29 cellular contexts compared by ENCODE assay signal in the genomic region with DNA sequence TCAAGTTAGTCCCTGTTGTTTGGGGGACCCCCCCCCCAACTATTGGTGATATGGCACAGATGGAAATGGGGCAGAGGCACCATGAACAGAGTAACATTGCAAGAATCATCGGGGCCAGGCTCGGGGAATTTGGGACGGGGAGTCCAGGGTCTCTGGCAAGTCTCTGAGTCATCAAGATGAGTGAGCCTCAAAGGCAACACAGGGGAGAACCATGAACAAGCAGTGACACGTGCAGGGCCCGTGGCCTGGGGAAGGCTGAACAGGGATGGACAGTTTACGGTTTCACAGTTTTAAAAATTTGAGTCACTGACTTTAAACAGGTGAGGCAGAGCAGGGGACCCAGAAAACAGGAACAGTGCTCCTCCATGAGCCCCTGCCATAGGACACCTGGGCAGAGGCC. TPM values are rescaled to one million over a fixed set of nuclear protein-coding genes. Genes with fewer than 3 reads are reported as not detected.
DNase-seq lines count a peak whose midpoint lies in the region; TF ChIP-seq lines count a peak whose summit lies in the region.
"Had no signal": no experiment of that assay in that cellular context is flagged by ENCODE, and none has a peak within 500 bp of the region (broad histone marks: within the 10 kb centered on the region; RNA-seq: fewer than 3 reads in every experiment).

No MANE protein-coding gene starts in this region.

- CTCF ChIA-PET in A673 (lab: Charles Lee): no interaction called here

- POLR2A ChIA-PET in A673 (lab: Charles Lee; ENCODE audit: low non-redundant PET): no interaction called here

- TF ChIP-seq EP300 in tibial nerve (IDR thresholded peaks at IDR 0.05): no peak

- H3K4me2 ChIP-seq in KMS-11 (peak overlapping the region; percentile 99; the same call in 1 of the 2 replicates), smooth muscle cell (no peak overlapping the region)
- H3K4me2 ChIP-seq: SK-N-SH had no signal

- peak; percentile 32 for DNase-seq in RPMI7951 (ENCODE audit: low read depth)
- peak; percentile 85 for DNase-seq in epithelial cell of esophagus (ENCODE audit: low read depth)
- no peak for DNase-seq in smooth muscle cell (lab: John Stamatoyannopoulos, UW; ENCODE audit: unreplicated experiment)
- DNase-seq in A673 (ENCODE audit: low spot score): no peak
- DNase-seq in tibial nerve (ENCODE audit: low spot score in 2 of 2): no peak
- no peak for DNase-seq in T1000 (lab: John Stamatoyannopoulos, UW)
- DNase-seq: activated CD4-positive, alpha-beta T cell treated with anti-CD3 and anti-CD28 coated beads for 36 hours; activated CD8-positive, alpha-beta memory T cell treated with anti-CD3 and anti-CD28 coated beads for 24 hours; activated gamma-delta T cell; activated naive CD8-positive, alpha-beta T cell treated with anti-CD3 and anti-CD28 coated beads, Interleukin-2, amount 50 U/mL, for 24 hours; activated T-cell treated with anti-CD3 and anti-CD28 coated beads, Interleukin-2, amount 50 U/mL, for 1 hour; DMS79; erythroblast; GF-D8; heart left ventricle; Karpas-422; kidney glomerular epithelial cell; mucosa of descending colon; NCI-H1092; NCI-H187 treated with DMSO at 0.1 percent for 48 hours; NCI-H526; SK-N-SH; stimulated activated CD4-positive, alpha-beta T cell treated with anti-CD3 and anti-CD28 coated beads, Interleukin-4, amount 100 ng/mL, for 1 hour; substantia nigra; T-helper 17 cell had no signal

- H3K4me3 ChIP-seq in KMS-11 (IDR thresholded peaks at IDR 0.05; ENCODE audit: insufficient read depth, low read depth, low read length) (no peak overlapping the region), epithelial cell of esophagus (ENCODE audit: low read length) (no peak overlapping the region), smooth muscle cell (no peak overlapping the region), A673 (ENCODE audit: low read depth, low read length, poor library complexity, severe bottlenecking) (no peak overlapping the region), tibial nerve (no peak overlapping the region)
- H3K4me3 ChIP-seq: heart left ventricle, lung, mucosa of descending colon, right atrium auricular region had no signal

- H3K36me3 ChIP-seq in KMS-11 (ENCODE audit: insufficient read depth) (no peaks in the 10 kb centered on the region), smooth muscle cell (ENCODE audit: low read depth) (no peaks in the 10 kb centered on the region), A673 (ENCODE audit: insufficient read depth, low read length, poor library complexity, severe bottlenecking) (no peaks in the 10 kb centered on the region), tibial nerve (no peaks in the 10 kb centered on the region)
- H3K36me3 ChIP-seq: heart left ventricle, right atrium auricular region had no signal

- H3F3A ChIP-seq in smooth muscle cell (ENCODE audit: low read depth): peaks cover under 1% of the 10 kb centered on the region

- H3K27me3 ChIP-seq in KMS-11 (ENCODE audit: insufficient read depth, low read depth) (no peaks in the 10 kb centered on the region), smooth muscle cell (ENCODE audit: low read depth) (no peaks in the 10 kb centered on the region), A673 (replicated peaks; ENCODE audit: insufficient read depth, low read depth, low read length, poor library complexity) (no peaks in the 10 kb centered on the region), tibial nerve (peaks cover 0 to 4% of the 10 kb centered on the region in 2 donors)
- H3K27me3 ChIP-seq: right atrium auricular region had no signal

- 39% methylated on average over 6 of the region's 6 CpGs for WGBS in smooth muscle cell (ENCODE audit: low lambda C conversion rate)
- 88 to 91% methylated on average over 6 of the region's 6 CpGs for WGBS in tibial nerve, 2 donors

- no peak overlapping the region for H3K9ac ChIP-seq in KMS-11
- no peak overlapping the region for H3K9ac ChIP-seq in smooth muscle cell (ENCODE audit: low read depth)
- H3K9ac ChIP-seq: parathyroid adenoma, SK-N-SH had no signal

- no peak overlapping the region for H2AFZ ChIP-seq in KMS-11 (ENCODE audit: low read depth)
- H2AFZ ChIP-seq in smooth muscle cell (ENCODE audit: low read depth): no peak overlapping the region
- H2AFZ ChIP-seq: parathyroid adenoma had no signal

- BruUV-seq in A673 (replicated peaks; lab: Mats Ljungman, UMichigan): no TSS peak

- TF ChIP-seq CTCF in KMS-11 (conservative IDR thresholded peaks at IDR 0.05; ENCODE audit: low read depth, low read length) (no peak), epithelial cell of esophagus (IDR thresholded peaks at IDR 0.05; ENCODE audit: insufficient read depth, low read depth, low read length, missing control alignments) (no peak), smooth muscle cell (IDR thresholded peaks at IDR 0.05; ENCODE audit: borderline replicate concordance, insufficient read depth, poor library complexity, severe bottlenecking) (no peak), A673 (conservative IDR thresholded peaks at IDR 0.05; ENCODE audit: low read depth, low read length) (no peak), tibial nerve (IDR thresholded peaks at IDR 0.05) (no peak)

- H4K20me1 ChIP-seq in KMS-11 (ENCODE audit: insufficient read depth): peaks cover 3% of the 10 kb centered on the region; the same call in 1 of the 2 replicates
- H4K20me1 ChIP-seq in smooth muscle cell (ENCODE audit: low read depth): peaks cover 71% of the 10 kb centered on the region

- H3K4me1 ChIP-seq in KMS-11 (ENCODE audit: low read depth, poor library complexity, severe bottlenecking) (peaks cover 100% of the 10 kb centered on the region), smooth muscle cell (ENCODE audit: low read depth) (peaks cover 24% of the 10 kb centered on the region), A673 (ENCODE audit: insufficient read depth, low read length, poor library complexity, severe bottlenecking) (peaks cover 17% of the 10 kb centered on the region), tibial nerve (peaks cover 0 to 46% (median 26%) of the 10 kb centered on the region in 4 donors)
- H3K4me1 ChIP-seq: parathyroid adenoma had no signal

- intact Hi-C loops in A673 (cut with micrococcal nuclease; ENCODE audit: unreplicated experiment): no loop called here

- TF ChIP-seq POLR2A in tibial nerve (IDR thresholded peaks at IDR 0.05): no peak

- peak overlapping the region; percentile 72; the same call in 1 of the 2 replicates for H3K27ac ChIP-seq in KMS-11
- H3K27ac ChIP-seq in smooth muscle cell (ENCODE audit: low read depth): peak overlapping the region; percentile 29
- no peak overlapping the region for H3K27ac ChIP-seq in A673 (ENCODE audit: low read depth, low read length, poor library complexity, severe bottlenecking)
- no peak overlapping the region for H3K27ac ChIP-seq in tibial nerve
- H3K27ac ChIP-seq: heart left ventricle, parathyroid adenoma, right atrium auricular region had no signal

- H3K9me3 ChIP-seq in smooth muscle cell (replicated peaks; ENCODE audit: low read depth): no peaks in the 10 kb centered on the region
- H3K9me3 ChIP-seq in A673 (ENCODE audit: low read depth, low read length, poor library complexity, severe bottlenecking): no peaks in the 10 kb centered on the region
- no peaks in the 10 kb centered on the region for H3K9me3 ChIP-seq in tibial nerve
- H3K9me3 ChIP-seq: heart left ventricle, mucosa of descending colon, right atrium auricular region, SK-N-SH had no signal

- H3K79me2 ChIP-seq in KMS-11 (ENCODE audit: insufficient read depth, low read depth): peaks cover 99% of the 10 kb centered on the region
- peaks cover 5% of the 10 kb centered on the region for H3K79me2 ChIP-seq in smooth muscle cell (ENCODE audit: low read depth)
- H3K79me2 ChIP-seq: parathyroid adenoma had no signal

RNA-seq across cellular contexts. Expression of gene CHST15, which starts 24.1 kb away (rescaled TPM):
- 26.2 and 36.4 TPM in 2 replicates for total RNA-seq in RPMI7951 (2014; rRNA removed; shearing (Covaris generic))
- total RNA-seq in smooth muscle cell (20.4 and 30.3 TPM in 2 replicates), A673 (2021) (1.7 and 2.7 TPM in 2 replicates), tibial nerve (10 to 100 TPM; 29.8 to 45.6 (median 34.3) TPM)
- 11.4 and 14.1 TPM in 2 replicates for polyA plus RNA-seq in smooth muscle cell

Comparison
In these comparisons a context has a peak if more than half of its experiments do, and no peak if none do; other contexts are left out.
1. H3K27ac ChIP-seq: peak in KMS-11 (single experiment) and smooth muscle cell (single experiment); none in A673 (single experiment) and tibial nerve (0 of 4).
2. DNase-seq: peak in RPMI7951 (single experiment) and epithelial cell of esophagus (single experiment); none in smooth muscle cell (single experiment), A673 (single experiment), tibial nerve (0 of 2) and T1000 (single experiment).